ENCODE assay signal across 8 cellular contexts in genomic region chr17:49548506-49549310, GRCh38. TPM values are rescaled to one million over a fixed set of nuclear protein-coding genes. Genes with fewer than 3 reads are reported as not detected.
DNase-seq lines count a peak whose midpoint lies in the region; ATAC-seq and TF ChIP-seq lines count a peak whose summit lies in the region.

No MANE protein-coding gene starts in this region.

- H3K18ac ChIP-seq in mesendoderm (ENCODE audit: low read length) = no peak overlapping the region

- H3K9ac ChIP-seq in colonic mucosa (ENCODE audit: low read depth in 2 of 2, low read length in 2 of 2) (no peak overlapping the region), mesendoderm (ENCODE audit: low read length) (no peak overlapping the region)

- H2BK5ac ChIP-seq in mesendoderm (ENCODE audit: low read length) = no peak overlapping the region

- no peak overlapping the region for H2BK120ac ChIP-seq in mesendoderm (ENCODE audit: low read depth, low read length)

- no peak overlapping the region for H3K4ac ChIP-seq in mesendoderm (ENCODE audit: low read depth, low read length)

- H3K27me3 ChIP-seq in colonic mucosa (no peaks in the 10 kb centered on the region), mesendoderm (ENCODE audit: insufficient read depth, low read length, poor library complexity) (no peaks in the 10 kb centered on the region)
- H3K27me3 ChIP-seq in CD4-positive, alpha-beta T cell (ENCODE audit: control insufficient read depth, insufficient read depth, low read length) = no peaks in the 10 kb centered on the region

- peak; percentile 20 for TF ChIP-seq CTCF in colonic mucosa (IDR thresholded peaks at IDR 0.05)
- TF ChIP-seq CTCF in CD4-positive, alpha-beta T cell (IDR thresholded peaks at IDR 0.05) = no peak

- no peak for ATAC-seq in CD4-positive, alpha-beta T cell (ENCODE audit: poor library complexity)

- H3K79me1 ChIP-seq in mesendoderm (ENCODE audit: low read length) = no peaks in the 10 kb centered on the region

- H3K4me3 ChIP-seq in colonic mucosa (no peak overlapping the region), mesendoderm (ENCODE audit: low read length) (no peak overlapping the region)

- CTCF ChIA-PET in CD4-positive, alpha-beta T cell (lab: Charles Lee) = no interaction called here

- H3K4me1 ChIP-seq in colonic mucosa (no peaks in the 10 kb centered on the region), mesendoderm (ENCODE audit: control insufficient read depth, low read depth, low read length) (no peaks in the 10 kb centered on the region)

- WGBS in mesendoderm (ENCODE audit: extremely low coverage, insufficient coverage, low lambda C conversion rate) = no CpG with 5 or more reads among the region's 8 CpGs

- no peaks in the 10 kb centered on the region for H3K9me3 ChIP-seq in colonic mucosa
- no peaks in the 10 kb centered on the region for H3K9me3 ChIP-seq in CD4-positive, alpha-beta T cell (ENCODE audit: control insufficient read depth, low read length)

- no peak overlapping the region for H3K23ac ChIP-seq in mesendoderm (ENCODE audit: low read length)

- H4K8ac ChIP-seq in mesendoderm (ENCODE audit: low read depth, low read length) = no peak overlapping the region

- H3K27me3 Mint-ChIP-seq in CD4-positive, alpha-beta T cell = no peaks in the 10 kb centered on the region

- DNase-seq in DMS114 treated with DMSO at 0.1 percent for 48 hours (lab: John Stamatoyannopoulos, UW; ENCODE audit: unreplicated experiment) (peak; percentile 25), LHCN-M2 (ENCODE audit: low read depth) (peak; percentile 19), colonic mucosa (no peak), mesendoderm (peak; percentile 76), dedifferentiated amniotic fluid mesenchymal stem cell (ENCODE audit: extremely low spot score) (no peak), kidney glomerular epithelial cell (lab: John Stamatoyannopoulos, UW) (no peak), hippocampal formation (lab: John Stamatoyannopoulos, UW) (no peak)
- DNase-seq in CD4-positive, alpha-beta T cell = no peak

- no peaks in the 10 kb centered on the region for H3K36me3 ChIP-seq in colonic mucosa
- no peaks in the 10 kb centered on the region for H3K36me3 ChIP-seq in mesendoderm (ENCODE audit: control insufficient read depth, insufficient read depth, low read length)

- no peak overlapping the region for H4K5ac ChIP-seq in mesendoderm (ENCODE audit: low read length)

- no peaks in the 10 kb centered on the region for H3K79me2 ChIP-seq in mesendoderm (ENCODE audit: control insufficient read depth, insufficient read depth, low read length)

- no peak overlapping the region for H3K4me3 Mint-ChIP-seq in CD4-positive, alpha-beta T cell

- no peak overlapping the region for H2BK15ac ChIP-seq in mesendoderm (replicated peaks; ENCODE audit: low read depth)

- H3K27ac ChIP-seq in colonic mucosa = no peak overlapping the region
- H3K27ac ChIP-seq in mesendoderm (ENCODE audit: low read depth, low read length) = no peak overlapping the region
- H3K27ac ChIP-seq in CD4-positive, alpha-beta T cell (ENCODE audit: low read depth, low read length) = no peak overlapping the region

- H3K9me3 Mint-ChIP-seq in CD4-positive, alpha-beta T cell = no peaks in the 10 kb centered on the region

- H3K4me1 Mint-ChIP-seq in CD4-positive, alpha-beta T cell (ENCODE audit: low read depth) = no peaks in the 10 kb centered on the region

- H2AK5ac ChIP-seq in mesendoderm (ENCODE audit: low read length) = no peak overlapping the region

- intact Hi-C loops in colonic mucosa (cut with DNase I) = no loop called here
- intact Hi-C loops in CD4-positive, alpha-beta T cell (cut with DNase I, micrococcal nuclease) = no loop called here

- no peak overlapping the region for H3K56ac ChIP-seq in mesendoderm (ENCODE audit: low read length)

- H3K36me3 Mint-ChIP-seq in CD4-positive, alpha-beta T cell (ENCODE audit: low read depth) = no peaks in the 10 kb centered on the region

- no peak overlapping the region for H3K4me2 ChIP-seq in mesendoderm (ENCODE audit: low read length)

- H3K27ac Mint-ChIP-seq in CD4-positive, alpha-beta T cell = no peak overlapping the region

- POLR2A ChIA-PET in CD4-positive, alpha-beta T cell (lab: Charles Lee) = no interaction called here

RNA-seq across cellular contexts. Expression of gene NXPH3, which starts 27.0 kb away (rescaled TPM):
- 0.06 and 0.19 TPM in 2 replicates for total RNA-seq in LHCN-M2 (2014; rRNA removed)
- polyA plus RNA-seq in LHCN-M2 (2012) = 0.17 TPM
- total RNA-seq in colonic mucosa = 1 to 10 TPM in 1 of 2 donors, under 1 TPM in 1; 0.42 to 2.1 TPM
- polyA plus RNA-seq in mesendoderm (2013, experiment 1 of 2) = 0.27 TPM
- 0.38 TPM for polyA plus RNA-seq in mesendoderm (2013, experiment 2 of 2)
- not detected for total RNA-seq in CD4-positive, alpha-beta T cell

RNA-seq across cellular contexts. Expression of gene NGFR, which starts 53.6 kb away (rescaled TPM):
- total RNA-seq in LHCN-M2 (2014; rRNA removed) (25.4 and 40.2 TPM in 2 replicates), colonic mucosa (1 to 10 TPM in 1 of 2 donors, under 1 TPM in 1; 0.49 to 2.7 TPM)
- 54.8 TPM for polyA plus RNA-seq in LHCN-M2 (2012)
- polyA plus RNA-seq in mesendoderm (2013, experiment 1 of 2) = 1.8 TPM
- polyA plus RNA-seq in mesendoderm (2013, experiment 2 of 2) = 1.7 TPM
- under 1 TPM; 0.11 to 0.22 TPM for total RNA-seq in CD4-positive, alpha-beta T cell

Comparison
In these comparisons a context has a peak if more than half of its experiments do, and no peak if none do; other contexts are left out.
1. DNase-seq: peak in DMS114 treated with DMSO at 0.1 percent for 48 hours (single experiment), LHCN-M2 (single experiment) and mesendoderm (single experiment); none in colonic mucosa (single experiment), dedifferentiated amniotic fluid mesenchymal stem cell (single experiment), kidney glomerular epithelial cell (single experiment), CD4-positive, alpha-beta T cell (0 of 10) and hippocampal formation (0 of 2).